In genomic region chr19:50570997-50571396, GRCh38 we compare ENCODE assay signal across 1 cellular context.
TF ChIP-seq lines count a peak whose summit lies in the region.

No MANE protein-coding gene starts in this region.

TF ChIP-seq in K562, 482 proteins besides CTCF, POLR2A, EP300 and RAD21:
- TF ChIP-seq NFIC (IDR thresholded peaks at IDR 0.05) (no peak), FUS (optimal IDR thresholded peaks at IDR 0.05; ENCODE audit: low read depth, low read length) (no peak), ZNF197 (CRISPR knock-in tag; IDR thresholded peaks at IDR 0.05; ENCODE audit: low read depth) (no peak), RBM25 (IDR thresholded peaks at IDR 0.05; ENCODE audit: low read depth, low read length, severe bottlenecking) (peak; percentile 38), PRPF4 (IDR thresholded peaks at IDR 0.05; ENCODE audit: insufficient read depth, low read depth, low read length, poor library complexity, severe bottlenecking) (no peak), SRSF1 (IDR thresholded peaks at IDR 0.05; ENCODE audit: low read depth, low read length) (no peak), RBFOX2 (IDR thresholded peaks at IDR 0.05; ENCODE audit: low read depth, low read length) (no peak), ZNF444 (CRISPR knock-in tag; IDR thresholded peaks at IDR 0.05) (no peak), POLR2AphosphoS2 (IDR thresholded peaks at IDR 0.05; ENCODE audit: low read length) (no peak), TFE3 (CRISPR knock-in tag; IDR thresholded peaks at IDR 0.05) (no peak), BCOR (IDR thresholded peaks at IDR 0.05) (peak; percentile 52), MBD2 (IDR thresholded peaks at IDR 0.05; ENCODE audit: borderline replicate concordance, low read depth) (no peak), E2F6 (IDR thresholded peaks at IDR 0.05; ENCODE audit: borderline replicate concordance in 1 of 2, extremely low read depth in 1 of 2, insufficient read depth in 1 of 2, insufficient read length in 1 of 2, low read depth in 1 of 2, low read length in 1 of 2, poor library complexity in 1 of 2, severe bottlenecking in 1 of 2) (no peak), PTBP1 (IDR thresholded peaks at IDR 0.05; ENCODE audit: low read depth, low read length) (0 out of 2 replicates have a peak, but pooled peaks have one; percentile 73), ZNF212 (CRISPR knock-in tag; IDR thresholded peaks at IDR 0.05) (no peak), CTBP1 (IDR thresholded peaks at IDR 0.05; ENCODE audit: borderline replicate concordance) (no peak), ZNF280B (CRISPR knock-in tag; IDR thresholded peaks at IDR 0.05) (no peak), ZFP36 (IDR thresholded peaks at IDR 0.05; ENCODE audit: low read depth, low read length, partially characterized antibody) (peak; percentile 96), ETV5 (CRISPR knock-in tag; IDR thresholded peaks at IDR 0.05; ENCODE audit: low read depth) (no peak), EHMT2 (IDR thresholded peaks at IDR 0.05) (no peak), MNT (conservative IDR thresholded peaks at IDR 0.05) (no peak), LCOR (CRISPR knock-in tag; IDR thresholded peaks at IDR 0.05) (no peak), KDM2B (CRISPR knock-in tag; IDR thresholded peaks at IDR 0.05) (no peak), HNRNPL (IDR thresholded peaks at IDR 0.05; ENCODE audit: low read depth, low read length) (no peak), KDM1A (IDR thresholded peaks at IDR 0.05) (peak; percentile 19 to 43; a peak in 1 of 4 replicates), MYBL2 (IDR thresholded peaks at IDR 0.05; ENCODE audit: low read depth) (no peak), MYBL2 (CRISPR knock-in tag; IDR thresholded peaks at IDR 0.05; ENCODE audit: borderline replicate concordance) (no peak), GTF3C2 (IDR thresholded peaks at IDR 0.05; ENCODE audit: borderline replicate concordance, extremely low read depth, insufficient read length) (peak; percentile 15), ZNF436 (CRISPR knock-in tag; IDR thresholded peaks at IDR 0.05) (peak; percentile 67; the same call in 1 of the 2 replicates), RBM14 (IDR thresholded peaks at IDR 0.05; ENCODE audit: borderline replicate concordance, insufficient read depth, low read depth, low read length) (no peak), ZBTB2 (IDR thresholded peaks at IDR 0.05) (no peak), NR3C1 (CRISPR knock-in tag; IDR thresholded peaks at IDR 0.05) (no peak), ADNP (tag; IDR thresholded peaks at IDR 0.05) (no peak), RB1 (IDR thresholded peaks at IDR 0.05; ENCODE audit: low read depth) (no peak)
- TF ChIP-seq, protein P1, sequence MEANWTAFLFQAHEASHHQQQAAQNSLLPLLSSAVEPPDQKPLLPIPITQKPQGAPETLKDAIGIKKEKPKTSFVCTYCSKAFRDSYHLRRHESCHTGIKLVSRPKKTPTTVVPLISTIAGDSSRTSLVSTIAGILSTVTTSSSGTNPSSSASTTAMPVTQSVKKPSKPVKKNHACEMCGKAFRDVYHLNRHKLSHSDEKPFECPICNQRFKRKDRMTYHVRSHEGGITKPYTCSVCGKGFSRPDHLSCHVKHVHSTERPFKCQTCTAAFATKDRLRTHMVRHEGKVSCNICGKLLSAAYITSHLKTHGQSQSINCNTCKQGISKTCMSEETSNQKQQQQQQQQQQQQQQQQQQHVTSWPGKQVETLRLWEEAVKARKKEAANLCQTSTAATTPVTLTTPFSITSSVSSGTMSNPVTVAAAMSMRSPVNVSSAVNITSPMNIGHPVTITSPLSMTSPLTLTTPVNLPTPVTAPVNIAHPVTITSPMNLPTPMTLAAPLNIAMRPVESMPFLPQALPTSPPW (CRISPR knock-in tag; IDR thresholded peaks at IDR 0.05) = no peak
- TF ChIP-seq, protein P2, sequence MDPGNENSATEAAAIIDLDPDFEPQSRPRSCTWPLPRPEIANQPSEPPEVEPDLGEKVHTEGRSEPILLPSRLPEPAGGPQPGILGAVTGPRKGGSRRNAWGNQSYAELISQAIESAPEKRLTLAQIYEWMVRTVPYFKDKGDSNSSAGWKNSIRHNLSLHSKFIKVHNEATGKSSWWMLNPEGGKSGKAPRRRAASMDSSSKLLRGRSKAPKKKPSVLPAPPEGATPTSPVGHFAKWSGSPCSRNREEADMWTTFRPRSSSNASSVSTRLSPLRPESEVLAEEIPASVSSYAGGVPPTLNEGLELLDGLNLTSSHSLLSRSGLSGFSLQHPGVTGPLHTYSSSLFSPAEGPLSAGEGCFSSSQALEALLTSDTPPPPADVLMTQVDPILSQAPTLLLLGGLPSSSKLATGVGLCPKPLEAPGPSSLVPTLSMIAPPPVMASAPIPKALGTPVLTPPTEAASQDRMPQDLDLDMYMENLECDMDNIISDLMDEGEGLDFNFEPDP (CRISPR knock-in tag; IDR thresholded peaks at IDR 0.05) = no peak
- TF ChIP-seq, protein P3, sequence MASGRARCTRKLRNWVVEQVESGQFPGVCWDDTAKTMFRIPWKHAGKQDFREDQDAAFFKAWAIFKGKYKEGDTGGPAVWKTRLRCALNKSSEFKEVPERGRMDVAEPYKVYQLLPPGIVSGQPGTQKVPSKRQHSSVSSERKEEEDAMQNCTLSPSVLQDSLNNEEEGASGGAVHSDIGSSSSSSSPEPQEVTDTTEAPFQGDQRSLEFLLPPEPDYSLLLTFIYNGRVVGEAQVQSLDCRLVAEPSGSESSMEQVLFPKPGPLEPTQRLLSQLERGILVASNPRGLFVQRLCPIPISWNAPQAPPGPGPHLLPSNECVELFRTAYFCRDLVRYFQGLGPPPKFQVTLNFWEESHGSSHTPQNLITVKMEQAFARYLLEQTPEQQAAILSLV (tag; IDR thresholded peaks at IDR 0.05) = no peak
- TF ChIP-seq, protein P4, sequence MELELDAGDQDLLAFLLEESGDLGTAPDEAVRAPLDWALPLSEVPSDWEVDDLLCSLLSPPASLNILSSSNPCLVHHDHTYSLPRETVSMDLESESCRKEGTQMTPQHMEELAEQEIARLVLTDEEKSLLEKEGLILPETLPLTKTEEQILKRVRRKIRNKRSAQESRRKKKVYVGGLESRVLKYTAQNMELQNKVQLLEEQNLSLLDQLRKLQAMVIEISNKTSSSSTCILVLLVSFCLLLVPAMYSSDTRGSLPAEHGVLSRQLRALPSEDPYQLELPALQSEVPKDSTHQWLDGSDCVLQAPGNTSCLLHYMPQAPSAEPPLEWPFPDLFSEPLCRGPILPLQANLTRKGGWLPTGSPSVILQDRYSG (tag; conservative IDR thresholded peaks at IDR 0.05; ENCODE audit: low read depth) = no peak
